ENCODE assay signal across 15 cellular contexts in genomic region chr21:42683371-42684108, GRCh38. TPM values are rescaled to one million over a fixed set of nuclear protein-coding genes. Genes with fewer than 3 reads are reported as not detected.
DNase-seq lines count a peak whose midpoint lies in the region; ATAC-seq and TF ChIP-seq lines count a peak whose summit lies in the region.
"Had no signal": no experiment of that assay in that cellular context is flagged by ENCODE, and none has a peak within 500 bp of the region (broad histone marks: within the 10 kb centered on the region; RNA-seq: fewer than 3 reads in every experiment).

No MANE protein-coding gene starts in this region.

- no peaks in the 10 kb centered on the region for H3K9me3 ChIP-seq in HUES6 (ENCODE audit: control insufficient read depth, insufficient read depth, low read depth, low read length)
- H3K9me3 ChIP-seq: A549, ascending aorta, HAP-1, vagina had no signal

- H3K27ac ChIP-seq in HUES6 (ENCODE audit: low read depth, low read length), result peak overlapping the region; percentile 26; the same call in 1 of the 2 replicates
- H3K27ac ChIP-seq: A549, ascending aorta, HL-60, vagina had no signal

- peak; percentile 7 for DNase-seq in activated CD4-positive, alpha-beta T cell treated with anti-CD3 and anti-CD28 coated beads, Interleukin-2, amount 50 U/mL, for 1 hour
- no peak for DNase-seq in activated CD4-positive, alpha-beta T cell treated with anti-CD3 and anti-CD28 coated beads for 48 hours
- DNase-seq in activated CD8-positive, alpha-beta memory T cell treated with anti-CD3 and anti-CD28 coated beads, Interleukin-2, amount 50 U/mL, for 48 hours, result peak; percentile 71
- DNase-seq in natural killer cell (no peak), GM10266 (ENCODE audit: extremely low spot score) (no peak), iPS-NIHi11 (ENCODE audit: low spot score) (no peak)
- DNase-seq: NCI-H2029 treated with DMSO at 0.1 percent for 48 hours, NCI-H446 treated with DMSO at 0.1 percent for 48 hours had no signal

- peaks cover 24% of the 10 kb centered on the region for H3K36me3 ChIP-seq in HUES6 (ENCODE audit: control insufficient read depth, insufficient read depth, low read length)
- H3K36me3 ChIP-seq: ascending aorta, HAP-1, vagina had no signal

- peaks cover 42 to 45% of the 10 kb centered on the region in 2 donors for H3K4me1 Mint-ChIP-seq in natural killer cell

- no peak overlapping the region for H3K4me3 ChIP-seq in HUES6 (ENCODE audit: low read depth, low read length)
- H3K4me3 ChIP-seq: A549, ascending aorta, HAP-1 had no signal

- peaks cover 3% of the 10 kb centered on the region; the same call in 1 of the 2 replicates for H3K4me1 ChIP-seq in HUES6 (ENCODE audit: control insufficient read depth, insufficient read depth, low read length)
- H3K4me1 ChIP-seq: A549, ascending aorta, HAP-1, vagina had no signal

- intact Hi-C loops in natural killer cell (cut with micrococcal nuclease), result loop anchor here (2.0 to 10.0 kb wide), 4 partner anchors 64 to 259 kb away; no protein-coding TSS in a partner anchor

- no peaks in the 10 kb centered on the region for H3K36me3 Mint-ChIP-seq in natural killer cell

- peak overlapping the region; percentile 10 for H3K9ac ChIP-seq in HUES6 (ENCODE audit: low read length)

- ATAC-seq in natural killer cell (peak in 1 of 3 donors; percentile 5), HG02588 (IDR thresholded peaks at IDR 0.05; ENCODE audit: unreplicated experiment) (no peak)
- ATAC-seq: A549 had no signal

- TF ChIP-seq CTCF in natural killer cell (IDR thresholded peaks at IDR 0.05), result no peak
- TF ChIP-seq CTCF in GM10266 (IDR thresholded peaks at IDR 0.05; ENCODE audit: control insufficient read depth, insufficient read depth, low read depth, missing control alignments), result no peak

- H3K27me3 Mint-ChIP-seq in natural killer cell (ENCODE audit: low read depth in 2 of 2), result peaks cover 2 to 7% of the 10 kb centered on the region in 2 donors

- no peaks in the 10 kb centered on the region for H3K27me3 ChIP-seq in HUES6 (ENCODE audit: control insufficient read depth, insufficient read depth, low read length)
- H3K27me3 ChIP-seq: ascending aorta, vagina had no signal

- H3K4me3 Mint-ChIP-seq in natural killer cell, result peak overlapping the region; percentile 85

- peak overlapping the region; percentile 83 to 94 for H3K27ac Mint-ChIP-seq in natural killer cell

- H3K9me3 Mint-ChIP-seq in natural killer cell, result no peaks in the 10 kb centered on the region

RNA-seq across cellular contexts. Expression of gene PDE9A, which starts 30.1 kb away (rescaled TPM):
- total RNA-seq in natural killer cell, result 1 to 10 TPM; 1.0 to 4.1 (median 1.2) TPM

Comparison
In these comparisons a context has a peak if more than half of its experiments do, and no peak if none do; other contexts are left out.
1. DNase-seq: peak in activated CD4-positive, alpha-beta T cell treated with anti-CD3 and anti-CD28 coated beads, Interleukin-2, amount 50 U/mL, for 1 hour (single experiment) and activated CD8-positive, alpha-beta memory T cell treated with anti-CD3 and anti-CD28 coated beads, Interleukin-2, amount 50 U/mL, for 48 hours (single experiment); none in activated CD4-positive, alpha-beta T cell treated with anti-CD3 and anti-CD28 coated beads for 48 hours (single experiment), natural killer cell (single experiment), GM10266 (single experiment) and iPS-NIHi11 (single experiment).